In genomic region chr21:34632498-34632897, GRCh38 we compare ENCODE assay signal across 4 cellular contexts. TPM values are rescaled to one million over a fixed set of nuclear protein-coding genes. Genes with fewer than 3 reads are reported as not detected.
"Had no signal": no experiment of that assay in that cellular context is flagged by ENCODE, and none has a peak within 500 bp of the region (broad histone marks: within the 10 kb centered on the region; RNA-seq: fewer than 3 reads in every experiment).

No MANE protein-coding gene starts in this region.

- H3K4me3 ChIP-seq: GM12878 had no signal

- DNase-seq: GDM1, GF-D8 had no signal

- ATAC-seq: GM12878 had no signal

RNA-seq across cellular contexts. Expression of gene CLIC6, which starts 36.3 kb away (rescaled TPM):
- total RNA-seq: G401 had no signal
